Comparison of ENCODE assay signal across 35 cellular contexts in genomic region chr7:96157856-96158255, GRCh38.
"Had no signal": no experiment of that assay in that cellular context is flagged by ENCODE, and none has a peak within 500 bp of the region (broad histone marks: within the 10 kb centered on the region; RNA-seq: fewer than 3 reads in every experiment).

No MANE protein-coding gene starts in this region.

- H3K9me3 ChIP-seq: ascending aorta had no signal

- H3K27me3 Mint-ChIP-seq: activated B cell treated with CpG ODN at 0.5 μM for 24 hours; activated CD4-positive, alpha-beta memory T cell treated with anti-CD3 and anti-CD28 coated beads, Interleukin-2, amount 10 ng/mL, durations not matched to agents 7 days and 5 days; activated CD4-positive, alpha-beta T cell treated with anti-CD3 and anti-CD28 coated beads for 36 hours; activated CD4-positive, alpha-beta T cell treated with anti-CD3 and anti-CD28 coated beads, Interleukin-2, amount 10 ng/mL, durations not matched to agents 7 days and 5 days; activated CD8-positive, alpha-beta memory T cell treated with anti-CD3 and anti-CD28 coated beads, Interleukin-2, amount 10 ng/mL, durations not matched to agents 7 days and 5 days; activated naive CD4-positive, alpha-beta T cell treated with anti-CD3 and anti-CD28 coated beads, Interleukin-2, amount 10 ng/mL, durations not matched to agents 7 days and 5 days; activated naive CD4-positive, alpha-beta T cell treated with anti-CD3 and anti-CD28 coated beads, Interleukin-2, amount 50 U/mL, for 24 hours; activated naive CD8-positive, alpha-beta T cell; activated naive CD8-positive, alpha-beta T cell treated with anti-CD3 and anti-CD28 coated beads, Interleukin-2, amount 10 ng/mL, durations not matched to agents 7 days and 5 days; activated naive CD8-positive, alpha-beta T cell treated with anti-CD3 and anti-CD28 coated beads, Interleukin-2, amount 50 U/mL, for 24 hours; activated T-cell treated with anti-CD3 and anti-CD28 coated beads, Interleukin-2, amount 50 U/mL, for 24 hours; brain; central memory CD8-positive, alpha-beta T cell had no signal

- H3K36me3 Mint-ChIP-seq: activated naive CD4-positive, alpha-beta T cell treated with anti-CD3 and anti-CD28 coated beads, Interleukin-2, amount 10 ng/mL, durations not matched to agents 7 days and 5 days had no signal

- H3K27me3 ChIP-seq: ascending aorta, cardiac muscle cell had no signal

- H3K36me3 ChIP-seq: cardiac muscle cell had no signal

- ATAC-seq: activated CD4-positive, alpha-beta T cell treated with anti-CD3 and anti-CD28 coated beads for 36 hours; activated CD8-positive, alpha-beta memory T cell treated with anti-CD3 and anti-CD28 coated beads, Interleukin-2, amount 10 ng/mL, durations not matched to agents 7 days and 5 days; activated CD8-positive, alpha-beta T cell treated with anti-CD3 and anti-CD28 coated beads, Interleukin-2, amount 10 ng/mL, durations not matched to agents 7 days and 5 days; activated naive CD8-positive, alpha-beta T cell treated with anti-CD3 and anti-CD28 coated beads, Interleukin-2, amount 50 U/mL, for 24 hours had no signal

- H3K27ac Mint-ChIP-seq: activated B cell treated with CpG ODN at 0.5 μM for 24 hours; activated CD4-positive, alpha-beta memory T cell treated with anti-CD3 and anti-CD28 coated beads, Interleukin-2, amount 10 ng/mL, durations not matched to agents 7 days and 5 days; activated CD4-positive, alpha-beta T cell treated with anti-CD3 and anti-CD28 coated beads for 36 hours; activated CD4-positive, alpha-beta T cell treated with anti-CD3 and anti-CD28 coated beads, Interleukin-2, amount 10 ng/mL, durations not matched to agents 7 days and 5 days; activated CD8-positive, alpha-beta memory T cell treated with anti-CD3 and anti-CD28 coated beads, Interleukin-2, amount 10 ng/mL, durations not matched to agents 7 days and 5 days; activated CD8-positive, alpha-beta T cell treated with anti-CD3 and anti-CD28 coated beads, Interleukin-2, amount 10 ng/mL, durations not matched to agents 7 days and 5 days; activated naive CD4-positive, alpha-beta T cell treated with anti-CD3 and anti-CD28 coated beads, Interleukin-2, amount 10 ng/mL, durations not matched to agents 7 days and 5 days; activated naive CD4-positive, alpha-beta T cell treated with anti-CD3 and anti-CD28 coated beads, Interleukin-2, amount 50 U/mL, for 24 hours; activated naive CD8-positive, alpha-beta T cell; activated naive CD8-positive, alpha-beta T cell treated with anti-CD3 and anti-CD28 coated beads, Interleukin-2, amount 10 ng/mL, durations not matched to agents 7 days and 5 days; activated naive CD8-positive, alpha-beta T cell treated with anti-CD3 and anti-CD28 coated beads, Interleukin-2, amount 50 U/mL, for 24 hours; activated T-cell treated with anti-CD3 and anti-CD28 coated beads, Interleukin-2, amount 50 U/mL, for 24 hours; activated T-helper 2 cell treated with anti-CD3 and anti-CD28 coated beads, Interferon-gamma antibody, Interleukin-2, Interleukin-4, amounts not matched to agents 10 μg/mL and 5 μg/mL and 100 μg/mL, durations not matched to agents 14 hours and 24 hours and 36 hours; T-helper 1 cell treated with Interleukin-12 subunit alpha and Interleukin-12 subunit beta and Interleukin-4 antibody, amounts not matched to agents 30 μg/mL and 1 μg/mL, for 36 hours; T-helper 2 cell treated with Interferon-gamma antibody and Interleukin-4, amounts not matched to agents 5 μg/mL and 100 μg/mL, for 36 hours had no signal

- H3K9me3 Mint-ChIP-seq: activated CD4-positive, alpha-beta memory T cell treated with anti-CD3 and anti-CD28 coated beads, Interleukin-2, amount 10 ng/mL, durations not matched to agents 7 days and 5 days; activated CD4-positive, alpha-beta T cell treated with anti-CD3 and anti-CD28 coated beads, Interleukin-2, amount 10 ng/mL, durations not matched to agents 7 days and 5 days; activated naive CD4-positive, alpha-beta T cell treated with anti-CD3 and anti-CD28 coated beads, Interleukin-2, amount 10 ng/mL, durations not matched to agents 7 days and 5 days; activated naive CD4-positive, alpha-beta T cell treated with anti-CD3 and anti-CD28 coated beads, Interleukin-2, amount 50 U/mL, for 24 hours; activated naive CD8-positive, alpha-beta T cell treated with anti-CD3 and anti-CD28 coated beads, Interleukin-2, amount 10 ng/mL, durations not matched to agents 7 days and 5 days; activated naive CD8-positive, alpha-beta T cell treated with anti-CD3 and anti-CD28 coated beads, Interleukin-2, amount 50 U/mL, for 24 hours; activated T-cell treated with anti-CD3 and anti-CD28 coated beads, Interleukin-2, amount 50 U/mL, for 24 hours; activated T-helper 2 cell treated with anti-CD3 and anti-CD28 coated beads, Interferon-gamma antibody, Interleukin-2, Interleukin-4, amounts not matched to agents 10 μg/mL and 5 μg/mL and 100 μg/mL, durations not matched to agents 14 hours and 24 hours and 36 hours; brain; central memory CD8-positive, alpha-beta T cell; T-helper 1 cell treated with Interleukin-12 subunit alpha and Interleukin-12 subunit beta and Interleukin-4 antibody, amounts not matched to agents 30 μg/mL and 1 μg/mL, for 36 hours; T-helper 2 cell treated with Interferon-gamma antibody and Interleukin-4, amounts not matched to agents 5 μg/mL and 100 μg/mL, for 36 hours had no signal

- H3K4me3 Mint-ChIP-seq: activated B cell treated with CpG ODN at 0.5 μM for 24 hours; activated CD4-positive, alpha-beta memory T cell treated with anti-CD3 and anti-CD28 coated beads, Interleukin-2, amount 10 ng/mL, durations not matched to agents 7 days and 5 days; activated CD4-positive, alpha-beta T cell treated with anti-CD3 and anti-CD28 coated beads for 36 hours; activated CD4-positive, alpha-beta T cell treated with anti-CD3 and anti-CD28 coated beads, Interleukin-2, amount 10 ng/mL, durations not matched to agents 7 days and 5 days; activated CD8-positive, alpha-beta memory T cell treated with anti-CD3 and anti-CD28 coated beads, Interleukin-2, amount 10 ng/mL, durations not matched to agents 7 days and 5 days; activated CD8-positive, alpha-beta T cell treated with anti-CD3 and anti-CD28 coated beads, Interleukin-2, amount 10 ng/mL, durations not matched to agents 7 days and 5 days; activated naive CD4-positive, alpha-beta T cell treated with anti-CD3 and anti-CD28 coated beads, Interleukin-2, amount 10 ng/mL, durations not matched to agents 7 days and 5 days; activated naive CD4-positive, alpha-beta T cell treated with anti-CD3 and anti-CD28 coated beads, Interleukin-2, amount 50 U/mL, for 24 hours; activated naive CD8-positive, alpha-beta T cell; activated naive CD8-positive, alpha-beta T cell treated with anti-CD3 and anti-CD28 coated beads, Interleukin-2, amount 10 ng/mL, durations not matched to agents 7 days and 5 days; activated naive CD8-positive, alpha-beta T cell treated with anti-CD3 and anti-CD28 coated beads, Interleukin-2, amount 50 U/mL, for 24 hours; activated T-cell treated with anti-CD3 and anti-CD28 coated beads, Interleukin-2, amount 50 U/mL, for 24 hours; brain; central memory CD8-positive, alpha-beta T cell; T-helper 1 cell treated with Interleukin-12 subunit alpha and Interleukin-12 subunit beta and Interleukin-4 antibody, amounts not matched to agents 30 μg/mL and 1 μg/mL, for 36 hours; T-helper 2 cell treated with Interferon-gamma antibody and Interleukin-4, amounts not matched to agents 5 μg/mL and 100 μg/mL, for 36 hours had no signal

- H3K4me1 Mint-ChIP-seq: activated B cell treated with CpG ODN at 0.5 μM for 24 hours; activated CD4-positive, alpha-beta memory T cell treated with anti-CD3 and anti-CD28 coated beads, Interleukin-2, amount 10 ng/mL, durations not matched to agents 7 days and 5 days; activated CD4-positive, alpha-beta T cell treated with anti-CD3 and anti-CD28 coated beads for 36 hours; activated CD4-positive, alpha-beta T cell treated with anti-CD3 and anti-CD28 coated beads, Interleukin-2, amount 10 ng/mL, durations not matched to agents 7 days and 5 days; activated CD8-positive, alpha-beta memory T cell treated with anti-CD3 and anti-CD28 coated beads, Interleukin-2, amount 10 ng/mL, durations not matched to agents 7 days and 5 days; activated naive CD4-positive, alpha-beta T cell treated with anti-CD3 and anti-CD28 coated beads, Interleukin-2, amount 10 ng/mL, durations not matched to agents 7 days and 5 days; activated naive CD4-positive, alpha-beta T cell treated with anti-CD3 and anti-CD28 coated beads, Interleukin-2, amount 50 U/mL, for 24 hours; activated naive CD8-positive, alpha-beta T cell treated with anti-CD3 and anti-CD28 coated beads, Interleukin-2, amount 10 ng/mL, durations not matched to agents 7 days and 5 days; activated naive CD8-positive, alpha-beta T cell treated with anti-CD3 and anti-CD28 coated beads, Interleukin-2, amount 50 U/mL, for 24 hours; brain; central memory CD8-positive, alpha-beta T cell had no signal

- H3K27ac ChIP-seq: ascending aorta, cardiac muscle cell, VCaP had no signal

- H3K4me1 ChIP-seq: ascending aorta had no signal

- H3K4me3 ChIP-seq: ascending aorta, cardiac muscle cell had no signal

- DNase-seq: activated B cell treated with CpG ODN at 0.5 μM for 24 hours; activated CD4-positive, alpha-beta memory T cell treated with anti-CD3 and anti-CD28 coated beads, Interleukin-2, amount 10 ng/mL, durations not matched to agents 7 days and 5 days; activated CD4-positive, alpha-beta T cell treated with anti-CD3 and anti-CD28 coated beads for 1 hour; activated CD4-positive, alpha-beta T cell treated with anti-CD3 and anti-CD28 coated beads for 36 hours; activated CD4-positive, alpha-beta T cell treated with anti-CD3 and anti-CD28 coated beads for 48 hours; activated CD4-positive, alpha-beta T cell treated with anti-CD3 and anti-CD28 coated beads, Interleukin-2, amount 10 ng/mL, durations not matched to agents 7 days and 5 days; activated CD4-positive, alpha-beta T cell treated with anti-CD3 and anti-CD28 coated beads, Interleukin-2, amount 50 U/mL, for 48 hours; activated CD8-positive, alpha-beta memory T cell treated with anti-CD3 and anti-CD28 coated beads for 24 hours; activated CD8-positive, alpha-beta memory T cell treated with anti-CD3 and anti-CD28 coated beads, Interleukin-2, amount 10 ng/mL, durations not matched to agents 7 days and 5 days; activated CD8-positive, alpha-beta memory T cell treated with anti-CD3 and anti-CD28 coated beads, Interleukin-2, amount 50 U/mL, for 48 hours; activated CD8-positive, alpha-beta T cell treated with anti-CD3 and anti-CD28 coated beads, Interleukin-2, amount 10 ng/mL, durations not matched to agents 7 days and 5 days; activated effector memory CD4-positive, alpha-beta T cell treated with Interleukin-2 at 50 U/mL for 16 hours; activated gamma-delta T cell; activated naive CD4-positive, alpha-beta T cell treated with anti-CD3 and anti-CD28 coated beads, Interleukin-2, amount 10 ng/mL, durations not matched to agents 7 days and 5 days; activated naive CD4-positive, alpha-beta T cell treated with Interleukin-2 at 50 U/mL for 16 hours; activated naive CD8-positive, alpha-beta T cell treated with anti-CD3 and anti-CD28 coated beads, Interleukin-2, amount 10 ng/mL, durations not matched to agents 7 days and 5 days; activated naive CD8-positive, alpha-beta T cell treated with anti-CD3 and anti-CD28 coated beads, Interleukin-2, amount 50 U/mL, for 24 hours; activated T-cell treated with anti-CD3 and anti-CD28 coated beads, Interleukin-2, amount 50 U/mL, for 24 hours; activated T-cell treated with anti-CD3 and anti-CD28 coated beads, Interleukin-2, amount 50 U/mL, for 48 hours; amygdala; anterior cingulate cortex; caudate nucleus; T-helper 1 cell; T-helper 2 cell; T-helper 9 cell had no signal
